8 cellular contexts compared by ENCODE assay signal in genomic region chr16:75494696-75495601, GRCh38. TPM values are rescaled to one million over a fixed set of nuclear protein-coding genes. Genes with fewer than 3 reads are reported as not detected.
DNase-seq lines count a peak whose midpoint lies in the region; ATAC-seq and TF ChIP-seq lines count a peak whose summit lies in the region.

TSS of gene CHST6 (minus strand) at chr16:75495441. CDS start at chr16:75479828, 15,613 bp downstream.

- CTCF ChIA-PET in MCF 10A (lab: Yijun Ruan, JAX) = interaction anchor here (0.5 to 2.1 kb wide), 5 partner anchors 22 to 699 kb away, joined by 3 to 8 read pairs (median 3); no protein-coding TSS in a partner anchor

- peaks cover 0 to 8% of the 10 kb centered on the region in 2 donors for H3K27me3 ChIP-seq in breast epithelium
- H3K27me3 ChIP-seq in foreskin keratinocyte = peaks cover 16% of the 10 kb centered on the region
- H3K27me3 ChIP-seq in neuronal stem cell (ENCODE audit: control insufficient read depth in 3 of 3, insufficient read depth in 3 of 3, low read depth in 1 of 3, low read length in 3 of 3) = peaks cover 0 to 43% (median 0%) of the 10 kb centered on the region in 3 experiments

- H3K4me3 ChIP-seq in breast epithelium (peak within 1 kb of the TSS; percentile 31 to 62 (median 48)), neuronal stem cell (ENCODE audit: low read length in 2 of 2) (peak within 1 kb of the TSS; percentile 46 to 87)

- POLR2A ChIA-PET in MCF 10A (lab: Yijun Ruan, JAX) = interaction anchor here (1.1 kb wide), 1 partner anchor 11 kb away, joined by 3 read pairs; no protein-coding TSS in a partner anchor

- no peaks in the 10 kb centered on the region for H3K9me3 Mint-ChIP-seq in MCF 10A (ENCODE audit: unreplicated experiment)

- H2AK5ac ChIP-seq in neuronal stem cell (ENCODE audit: low read depth, low read length) = peak within 1 kb of the TSS; percentile 75

- TF ChIP-seq POLR2A in breast epithelium (IDR thresholded peaks at IDR 0.05) = no peak

- peak within 1 kb of the TSS; percentile 92 for H4K8ac ChIP-seq in neuronal stem cell (ENCODE audit: low read depth, low read length)

- H3K23ac ChIP-seq in neuronal stem cell (ENCODE audit: low read depth, low read length, poor library complexity) = peak within 1 kb of the TSS; percentile 3

- no peaks in the 10 kb centered on the region for H3K4me1 Mint-ChIP-seq in MCF 10A (ENCODE audit: insufficient read depth, unreplicated experiment)

- H3K4me3 Mint-ChIP-seq in MCF 10A (ENCODE audit: unreplicated experiment) = no peak within 1 kb of the TSS

- H3K9ac ChIP-seq in neuronal stem cell (ENCODE audit: low read depth, low read length, poor library complexity) = peak within 1 kb of the TSS; percentile 56

- ATAC-seq in HG03025 (IDR thresholded peaks at IDR 0.05; ENCODE audit: low FRiP score, unreplicated experiment) (peak; percentile 63), foreskin keratinocyte (peak; percentile 57)

- intact Hi-C loops in breast epithelium (cut with DNase I; ENCODE audit: low total_unique reads) = no loop called here
- intact Hi-C loops in MCF 10A (cut with micrococcal nuclease) = no loop called here
- intact Hi-C loops in posterior vena cava (cut with DNase I) = no loop called here

- no peak for DNase-seq in breast epithelium (ENCODE audit: low spot score in 2 of 2)
- DNase-seq in MCF 10A (ENCODE audit: unreplicated experiment) = no peak
- peak; percentile 64 for DNase-seq in activated CD8-positive, alpha-beta memory T cell treated with anti-CD3 and anti-CD28 coated beads, Interleukin-2, amount 50 U/mL, for 48 hours
- DNase-seq in foreskin keratinocyte = peak in 1 of 2 donors; percentile 17
- DNase-seq in neuronal stem cell (ENCODE audit: low spot score) = peak; percentile 69
- DNase-seq in posterior vena cava (ENCODE audit: low spot score) = no peak
- no peak for DNase-seq in glomerular visceral epithelial cell (ENCODE audit: extremely low spot score)

- peak within 1 kb of the TSS; percentile 66 for H2BK5ac ChIP-seq in neuronal stem cell (ENCODE audit: low read length)

- H2BK120ac ChIP-seq in neuronal stem cell (ENCODE audit: low read depth, low read length) = peak within 1 kb of the TSS; percentile 54

- H3K4me1 ChIP-seq in breast epithelium (no peaks in the 10 kb centered on the region), foreskin keratinocyte (peaks cover 2% of the 10 kb centered on the region), neuronal stem cell (ENCODE audit: control insufficient read depth in 2 of 2, insufficient read depth in 1 of 2, low read depth in 1 of 2, low read length in 2 of 2) (peaks cover 0 to 5% of the 10 kb centered on the region in 2 donors)

- H4K91ac ChIP-seq in neuronal stem cell (ENCODE audit: low read depth, low read length, poor library complexity) = no peak within 1 kb of the TSS

- peak within 1 kb of the TSS; percentile 94 for H3K18ac ChIP-seq in neuronal stem cell (ENCODE audit: low read length)

- peak within 1 kb of the TSS; percentile 46 for H2BK12ac ChIP-seq in neuronal stem cell (ENCODE audit: low read length)

- no peak for TF ChIP-seq CTCF in breast epithelium (IDR thresholded peaks at IDR 0.05)
- TF ChIP-seq CTCF in MCF 10A (IDR thresholded peaks at IDR 0.05; ENCODE audit: unreplicated experiment) = no peak
- TF ChIP-seq CTCF in foreskin keratinocyte (conservative IDR thresholded peaks at IDR 0.05) = no peak

- peak within 1 kb of the TSS; percentile 99 for H2BK15ac ChIP-seq in neuronal stem cell (ENCODE audit: low read length)

- H3K36me3 Mint-ChIP-seq in MCF 10A (ENCODE audit: insufficient read depth, unreplicated experiment) = peaks cover 5% of the 10 kb centered on the region

- H3K9me3 ChIP-seq in breast epithelium (no peaks in the 10 kb centered on the region), neuronal stem cell (replicated peaks in 1 of 2; ENCODE audit: control insufficient read depth in 2 of 2, insufficient read depth in 1 of 2, low read depth in 1 of 2, low read length in 2 of 2) (peaks cover 0 to under 1% of the 10 kb centered on the region in 2 donors)

- no peaks in the 10 kb centered on the region for H3K79me1 ChIP-seq in neuronal stem cell (ENCODE audit: low read depth, low read length)

- H3K4ac ChIP-seq in neuronal stem cell (ENCODE audit: low read length) = no peak within 1 kb of the TSS

- no peak within 1 kb of the TSS for H3K27ac Mint-ChIP-seq in MCF 10A (ENCODE audit: low read depth, unreplicated experiment)

- BruUV-seq in MCF 10A (replicated peaks; lab: Mats Ljungman, UMichigan) = no TSS peak

- H3K27ac ChIP-seq in breast epithelium = no peak within 1 kb of the TSS
- no peak within 1 kb of the TSS for H3K27ac ChIP-seq in foreskin keratinocyte
- H3K27ac ChIP-seq in neuronal stem cell (replicated peaks; ENCODE audit: low read length) = no peak within 1 kb of the TSS

- H2AFZ ChIP-seq in neuronal stem cell (ENCODE audit: low read length) = peak within 1 kb of the TSS; percentile 98

- H3K14ac ChIP-seq in neuronal stem cell (ENCODE audit: low read length) = no peak within 1 kb of the TSS

- no CpG with 5 or more reads among the region's 66 CpGs for WGBS in neuronal stem cell (ENCODE audit: extremely low coverage in 2 of 2, insufficient read length in 2 of 2, insufficient replicate concordance in 1 of 2), 2 donors

- no peaks in the 10 kb centered on the region for H3K27me3 Mint-ChIP-seq in MCF 10A (ENCODE audit: insufficient read depth, unreplicated experiment)

- H3K36me3 ChIP-seq in breast epithelium (no peaks in the 10 kb centered on the region), neuronal stem cell (replicated peaks in 1 of 2; ENCODE audit: control insufficient read depth in 2 of 2, insufficient read depth in 2 of 2, low read length in 2 of 2) (no peaks in the 10 kb centered on the region)

- peak within 1 kb of the TSS; percentile 87 for H3K4me2 ChIP-seq in neuronal stem cell (ENCODE audit: insufficient read depth, low read length, poor library complexity, severe bottlenecking)

RNA-seq across cellular contexts. Expression of gene CHST6, which starts in this region (rescaled TPM):
- under 1 TPM in 2 of 3 donors, not detected in 1; under 0.01 to 0.44 TPM for total RNA-seq in breast epithelium
- total RNA-seq in MCF 10A (2022) = 0.16 and 0.42 TPM in 2 replicates
- 1.4 and 1.5 TPM in 2 replicates for total RNA-seq in foreskin keratinocyte
- 0.44 and 0.65 TPM in 2 replicates for polyA plus RNA-seq in foreskin keratinocyte
- polyA plus RNA-seq in neuronal stem cell (2013, experiment 1 of 2) = 9.0 TPM
- polyA plus RNA-seq in neuronal stem cell (2013, experiment 2 of 2) = 9.3 TPM
- 1 to 10 TPM in 1 of 2 donors, under 1 TPM in 1; 0.86 to 1.6 TPM for total RNA-seq in posterior vena cava

Comparison
In these comparisons a context has a peak if more than half of its experiments do, and no peak if none do; other contexts are left out.
1. DNase-seq: peak in activated CD8-positive, alpha-beta memory T cell treated with anti-CD3 and anti-CD28 coated beads, Interleukin-2, amount 50 U/mL, for 48 hours (single experiment) and neuronal stem cell (single experiment); none in breast epithelium (0 of 2), MCF 10A (single experiment), posterior vena cava (single experiment) and glomerular visceral epithelial cell (single experiment).